8 cellular contexts compared by ENCODE assay signal in genomic region chr4:75672461-75673026, GRCh38. TPM values are rescaled to one million over a fixed set of nuclear protein-coding genes. Genes with fewer than 3 reads are reported as not detected.
DNase-seq lines count a peak whose midpoint lies in the region; ATAC-seq, FAIRE-seq and TF ChIP-seq lines count a peak whose summit lies in the region.

No MANE protein-coding gene starts in this region.

- no peaks in the 10 kb centered on the region; a peak in 1 of 5 replicates for H3K27me3 ChIP-seq in HepG2 (ENCODE audit: control insufficient read depth in 1 of 2, insufficient read depth in 2 of 2, low read length in 2 of 2)

- intact Hi-C loops in HepG2 (cut with micrococcal nuclease; ENCODE audit: unreplicated experiment) = loop anchor here (1.0 kb wide), 2 partner anchors 31 to 52 kb away; partner anchors contain the start of gene USO1

- H3K9ac ChIP-seq in HepG2 (ENCODE audit: insufficient read depth, low read depth, low read length) = peak overlapping the region; percentile 93

- CTCF ChIA-PET in HepG2 (lab: Yijun Ruan, JAX; ENCODE audit: low intra/inter-chr PET ratio, low total read pairs) = no interaction called here

- H3K27ac ChIP-seq in cingulate gyrus (ENCODE audit: low read depth, low read length) (peak overlapping the region; percentile 76), HepG2 (ENCODE audit: extremely low read length, insufficient read depth, low read length) (peak overlapping the region; percentile 87)

- peak; percentile 28 for ATAC-seq in HG02852 (IDR thresholded peaks at IDR 0.05; ENCODE audit: unreplicated experiment)
- ATAC-seq in HepG2 = peak; percentile 46

- no peaks in the 10 kb centered on the region for H3K9me3 ChIP-seq in HepG2 (ENCODE audit: low read length)

- TF ChIP-seq EP300 in HepG2 (IDR thresholded peaks at IDR 0.05; ENCODE audit: low read depth in 2 of 2, low read length in 2 of 2) = no peak
- TF ChIP-seq EP300 in HepG2 (CRISPR knock-in tag; IDR thresholded peaks at IDR 0.05; ENCODE audit: borderline replicate concordance) = no peak

- H2AFZ ChIP-seq in HepG2 (ENCODE audit: low read length) = no peak overlapping the region

- H3K79me2 ChIP-seq in HepG2 (ENCODE audit: insufficient read depth, low read length) = peaks cover 61% of the 10 kb centered on the region

- in situ Hi-C loops in HepG2 (cut with HindIII; ENCODE audit: extremely low pct_ligation_motif_present, low pct_unique_long_range_greater_than_20kb) = loop anchor here (5.0 kb wide), 1 partner anchor 50 kb away; the partner anchor contains the start of gene USO1

- no TSS peak for BruUV-seq in HepG2 (replicated peaks; lab: Mats Ljungman, UMichigan)

- no peak; a peak in 1 of 4 replicates for TF ChIP-seq POLR2A in HepG2 (IDR thresholded peaks at IDR 0.05; ENCODE audit: insufficient read depth in 1 of 2, low read depth in 2 of 2, low read length in 2 of 2)

- POLR2A ChIA-PET in HepG2 (lab: Yijun Ruan, JAX) = interaction anchor here (1.7 to 3.4 kb wide), 2 partner anchors 8 to 52 kb away, joined by 5 to 43 read pairs; partner anchors contain the start of gene USO1

- peak overlapping the region; percentile 87 to 100 (median 99) for H3K4me3 ChIP-seq in HepG2 (replicated peaks in 1 of 3; ENCODE audit: insufficient read depth in 1 of 3, low read depth in 2 of 3, low read length in 3 of 3)

- no peaks in the 10 kb centered on the region; a peak in 1 of 5 replicates for H3K36me3 ChIP-seq in HepG2 (replicated peaks in 1 of 2; ENCODE audit: control insufficient read depth in 1 of 2, insufficient read depth in 2 of 2, low read length in 2 of 2)

- 0% methylated on average over 11 of the region's 44 CpGs for WGBS in HepG2 (ENCODE audit: low lambda C conversion rate)

- H4K20me1 ChIP-seq in HepG2 (ENCODE audit: insufficient read depth, low read length) = peaks cover 45% of the 10 kb centered on the region

- FAIRE-seq in HepG2 (lab: Jason Lieb, UNC) = no peak

- DNase-seq in NCI-H345 (lab: John Stamatoyannopoulos, UW) (peak; percentile 34), NCI-H345 treated with DMSO at 0.1 percent for 48 hours (lab: John Stamatoyannopoulos, UW; ENCODE audit: unreplicated experiment) (no peak), NCI-H2029 treated with DMSO at 0.1 percent for 48 hours (lab: John Stamatoyannopoulos, UW) (peak; percentile 26), HepG2 (ENCODE audit: low spot score) (peak; percentile 36)
- DNase-seq in activated CD4-positive, alpha-beta T cell treated with anti-CD3 and anti-CD28 coated beads for 4 hours = peak; percentile 78 to 80
- DNase-seq in stimulated activated CD4-positive, alpha-beta T cell treated with anti-CD3 and anti-CD28 coated beads, Interleukin-4, amount 100 ng/mL, for 1 hour = peak; percentile 81

- no peak for TF ChIP-seq CTCF in HepG2 (CRISPR knock-in tag; IDR thresholded peaks at IDR 0.05)

- no peak for TF ChIP-seq RAD21 in HepG2 (CRISPR knock-in tag; IDR thresholded peaks at IDR 0.05)

- peaks cover 48% of the 10 kb centered on the region for H3K4me1 ChIP-seq in HepG2 (ENCODE audit: insufficient read depth, low read length)

- H3K4me2 ChIP-seq in HepG2 (ENCODE audit: low read depth, low read length) = peak overlapping the region; percentile 92

TF ChIP-seq in HepG2, 621 proteins besides CTCF, POLR2A, EP300 and RAD21 (continues in another document):
- TF ChIP-seq ZIK1 (CRISPR knock-in tag; IDR thresholded peaks at IDR 0.05; ENCODE audit: borderline replicate concordance, low read depth) (no peak), ARNT2 (CRISPR knock-in tag; IDR thresholded peaks at IDR 0.05; ENCODE audit: low read depth) (peak; percentile 2; the same call in 1 of the 2 replicates), NCOA1 (CRISPR knock-in tag; IDR thresholded peaks at IDR 0.05) (no peak), ZNF335 (CRISPR knock-in tag; IDR thresholded peaks at IDR 0.05) (0 out of 2 replicates have a peak, but pooled peaks have one; percentile 10), ZNF672 (CRISPR knock-in tag; IDR thresholded peaks at IDR 0.05) (no peak), HOXA7 (CRISPR knock-in tag; IDR thresholded peaks at IDR 0.05) (peak; percentile 80; the same call in 1 of the 2 replicates), KMT2A (CRISPR knock-in tag; IDR thresholded peaks at IDR 0.05) (peak; percentile 58; the same call in 1 of the 2 replicates), XRCC5 (optimal IDR thresholded peaks at IDR 0.05; ENCODE audit: low read length) (peak; percentile 8), CCDC6 (CRISPR knock-in tag; IDR thresholded peaks at IDR 0.05) (peak; percentile 36; the same call in 1 of the 2 replicates), ZBTB20 (CRISPR knock-in tag; IDR thresholded peaks at IDR 0.05; ENCODE audit: borderline replicate concordance, low read depth) (no peak)

RNA-seq across cellular contexts. Expression of gene G3BP2, which starts 0.7 kb away (rescaled TPM):
- total RNA-seq in HepG2 (2016; rRNA removed; fragmentation: Illumina TruSeq; extraction: Trizol) = 179 and 316 TPM in 2 replicates
- 11.2 and 19.7 TPM in 2 replicates for total RNA-seq in HepG2 (2016; cell fraction: cytosol; rRNA removed; fragmentation: Illumina TruSeq; extraction: Trizol; ENCODE audit: low read depth)
- 189 and 305 TPM in 2 replicates for total RNA-seq in HepG2 (2016; cell fraction: insoluble cytoplasmic fraction; rRNA removed; fragmentation: Illumina TruSeq; extraction: Trizol)
- total RNA-seq in HepG2 (2016; cell fraction: membrane; rRNA removed; fragmentation: Illumina TruSeq; extraction: Trizol) = 43.1 and 44.4 TPM in 2 replicates
- total RNA-seq in HepG2 (2016; cell fraction: nucleus; rRNA removed; fragmentation: Illumina TruSeq; extraction: Trizol) = 111 and 112 TPM in 2 replicates
- polyA plus RNA-seq in HepG2 (2011; rRNA removed) = 45.9 and 51.7 TPM in 2 replicates
- polyA plus RNA-seq in HepG2 (2011; cell fraction: cytosol; rRNA removed) = 27.1 and 46.8 TPM in 2 replicates
- 15.9 and 17.2 TPM in 2 replicates for polyA plus RNA-seq in HepG2 (2011; cell fraction: nucleus; rRNA removed)
- polyA plus RNA-seq in HepG2 (2012) = 70.5 and 76.8 TPM in 2 replicates
- polyA plus RNA-seq in HepG2 (2016; cell fraction: cytosol; fragmentation: Illumina TruSeq; extraction: Trizol; ENCODE audit: low read depth) = 5.2 and 5.9 TPM in 2 replicates
- polyA plus RNA-seq in HepG2 (2016; cell fraction: insoluble cytoplasmic fraction; fragmentation: Illumina TruSeq; extraction: Trizol; ENCODE audit: low read depth) = 205 and 220 TPM in 2 replicates
- 17.8 and 19.9 TPM in 2 replicates for polyA plus RNA-seq in HepG2 (2016; cell fraction: membrane; fragmentation: Illumina TruSeq; extraction: Trizol; ENCODE audit: low read depth)
- polyA plus RNA-seq in HepG2 (2016; cell fraction: nucleus; fragmentation: Illumina TruSeq; extraction: Trizol; ENCODE audit: insufficient read depth, low read depth) = 75.9 and 78.7 TPM in 2 replicates
- 31.2 and 31.4 TPM in 2 replicates for polyA minus RNA-seq in HepG2 (2011; rRNA and poly(A)+ RNA removed; ENCODE audit: low replicate concordance)
- polyA minus RNA-seq in HepG2 (2011; cell fraction: cytosol; rRNA and poly(A)+ RNA removed) = 69.6 and 72.0 TPM in 2 replicates
- 61.0 and 82.1 TPM in 2 replicates for polyA minus RNA-seq in HepG2 (2011; cell fraction: nucleus; rRNA and poly(A)+ RNA removed)

RNA-seq across cellular contexts. Expression of gene CDKL2, which starts 42.2 kb away (rescaled TPM):
- not detected in 2 replicates for total RNA-seq in HepG2 (2016; rRNA removed; fragmentation: Illumina TruSeq; extraction: Trizol)
- total RNA-seq in HepG2 (2016; cell fraction: cytosol; rRNA removed; fragmentation: Illumina TruSeq; extraction: Trizol; ENCODE audit: low read depth) = not detected in 2 replicates
- not detected in 2 replicates for total RNA-seq in HepG2 (2016; cell fraction: insoluble cytoplasmic fraction; rRNA removed; fragmentation: Illumina TruSeq; extraction: Trizol)
- total RNA-seq in HepG2 (2016; cell fraction: membrane; rRNA removed; fragmentation: Illumina TruSeq; extraction: Trizol) = not detected in 2 replicates
- not detected in 2 replicates for total RNA-seq in HepG2 (2016; cell fraction: nucleus; rRNA removed; fragmentation: Illumina TruSeq; extraction: Trizol)
- not detected in 2 replicates for polyA plus RNA-seq in HepG2 (2011; rRNA removed)
- not detected in 2 replicates for polyA plus RNA-seq in HepG2 (2011; cell fraction: cytosol; rRNA removed)
- polyA plus RNA-seq in HepG2 (2011; cell fraction: nucleus; rRNA removed) = not detected in 2 replicates
- polyA plus RNA-seq in HepG2 (2012) = not detected in 2 replicates
- polyA plus RNA-seq in HepG2 (2016; cell fraction: cytosol; fragmentation: Illumina TruSeq; extraction: Trizol; ENCODE audit: low read depth) = not detected in 2 replicates
- not detected in 2 replicates for polyA plus RNA-seq in HepG2 (2016; cell fraction: insoluble cytoplasmic fraction; fragmentation: Illumina TruSeq; extraction: Trizol; ENCODE audit: low read depth)
- not detected in 2 replicates for polyA plus RNA-seq in HepG2 (2016; cell fraction: membrane; fragmentation: Illumina TruSeq; extraction: Trizol; ENCODE audit: low read depth)
- polyA plus RNA-seq in HepG2 (2016; cell fraction: nucleus; fragmentation: Illumina TruSeq; extraction: Trizol; ENCODE audit: insufficient read depth, low read depth) = not detected in 2 replicates
- polyA minus RNA-seq in HepG2 (2011; rRNA and poly(A)+ RNA removed; ENCODE audit: low replicate concordance) = not detected in 2 replicates
- polyA minus RNA-seq in HepG2 (2011; cell fraction: cytosol; rRNA and poly(A)+ RNA removed) = not detected in 2 replicates
- polyA minus RNA-seq in HepG2 (2011; cell fraction: nucleus; rRNA and poly(A)+ RNA removed) = not detected in 2 replicates

RNA-seq across cellular contexts. Expression of gene USO1, which starts 51.8 kb away (rescaled TPM):
- 87.7 and 111 TPM in 2 replicates for total RNA-seq in HepG2 (2016; rRNA removed; fragmentation: Illumina TruSeq; extraction: Trizol)
- total RNA-seq in HepG2 (2016; cell fraction: cytosol; rRNA removed; fragmentation: Illumina TruSeq; extraction: Trizol; ENCODE audit: low read depth) = 8.7 and 10.1 TPM in 2 replicates
- total RNA-seq in HepG2 (2016; cell fraction: insoluble cytoplasmic fraction; rRNA removed; fragmentation: Illumina TruSeq; extraction: Trizol) = 86.1 and 107 TPM in 2 replicates
- total RNA-seq in HepG2 (2016; cell fraction: membrane; rRNA removed; fragmentation: Illumina TruSeq; extraction: Trizol) = 34.3 and 42.9 TPM in 2 replicates
- 67.4 and 83.9 TPM in 2 replicates for total RNA-seq in HepG2 (2016; cell fraction: nucleus; rRNA removed; fragmentation: Illumina TruSeq; extraction: Trizol)
- 40.8 and 52.2 TPM in 2 replicates for polyA plus RNA-seq in HepG2 (2011; rRNA removed)
- polyA plus RNA-seq in HepG2 (2011; cell fraction: cytosol; rRNA removed) = 21.5 and 31.4 TPM in 2 replicates
- polyA plus RNA-seq in HepG2 (2011; cell fraction: nucleus; rRNA removed) = 16.6 and 18.0 TPM in 2 replicates
- 42.8 and 53.1 TPM in 2 replicates for polyA plus RNA-seq in HepG2 (2012)
- polyA plus RNA-seq in HepG2 (2016; cell fraction: cytosol; fragmentation: Illumina TruSeq; extraction: Trizol; ENCODE audit: low read depth) = 3.9 and 4.3 TPM in 2 replicates
- 72.4 and 76.4 TPM in 2 replicates for polyA plus RNA-seq in HepG2 (2016; cell fraction: insoluble cytoplasmic fraction; fragmentation: Illumina TruSeq; extraction: Trizol; ENCODE audit: low read depth)
- polyA plus RNA-seq in HepG2 (2016; cell fraction: membrane; fragmentation: Illumina TruSeq; extraction: Trizol; ENCODE audit: low read depth) = 16.6 and 19.6 TPM in 2 replicates
- polyA plus RNA-seq in HepG2 (2016; cell fraction: nucleus; fragmentation: Illumina TruSeq; extraction: Trizol; ENCODE audit: insufficient read depth, low read depth) = 78.1 and 78.9 TPM in 2 replicates
- polyA minus RNA-seq in HepG2 (2011; rRNA and poly(A)+ RNA removed; ENCODE audit: low replicate concordance) = 14.8 and 29.1 TPM in 2 replicates
- polyA minus RNA-seq in HepG2 (2011; cell fraction: cytosol; rRNA and poly(A)+ RNA removed) = 40.9 and 44.0 TPM in 2 replicates
- 50.7 and 56.3 TPM in 2 replicates for polyA minus RNA-seq in HepG2 (2011; cell fraction: nucleus; rRNA and poly(A)+ RNA removed)
